In the genomic region with DNA sequence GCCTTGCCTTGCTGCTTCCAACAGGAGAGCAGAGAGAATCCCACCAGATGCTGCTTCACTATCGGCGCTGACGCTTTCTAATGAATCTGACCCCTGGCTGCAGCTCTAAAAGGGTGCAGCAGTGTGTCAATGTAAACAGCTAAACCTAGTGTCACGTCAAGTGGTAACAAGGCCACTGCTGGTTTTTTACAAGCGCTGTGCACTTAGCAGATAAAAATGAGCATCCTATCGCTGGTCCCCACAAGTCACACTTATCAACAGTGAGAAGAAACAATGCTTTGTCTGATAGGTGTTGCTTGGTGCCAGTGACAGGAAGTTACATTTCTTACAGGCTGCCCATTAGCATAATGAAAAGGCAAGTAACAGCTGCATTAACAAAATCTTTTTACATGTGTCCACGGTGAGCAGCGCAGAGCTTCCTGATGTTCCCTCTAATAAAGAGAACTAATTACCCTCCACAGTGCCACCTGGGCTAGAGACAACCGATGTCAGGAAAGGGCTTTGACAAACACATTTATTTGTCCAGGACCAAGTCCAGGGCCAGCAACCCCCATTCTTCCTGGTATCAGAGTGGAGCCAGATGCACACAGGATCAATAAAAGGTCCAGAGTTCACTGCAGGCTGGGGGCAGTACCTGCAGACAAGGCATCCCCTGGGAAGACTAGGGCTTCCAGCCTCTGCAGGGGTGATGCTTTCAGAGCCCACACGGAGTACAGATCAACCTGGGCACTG, we compare ENCODE assay signal across 1 cellular context.
TF ChIP-seq lines count a peak whose summit lies in the region.

No MANE protein-coding gene starts in this region.

TF ChIP-seq in HepG2, 621 proteins besides CTCF, POLR2A, EP300 and RAD21 (continued from another document and continues in another):
- TF ChIP-seq PRDM15 (CRISPR knock-in tag; IDR thresholded peaks at IDR 0.05) (peak; percentile 19; the same call in 1 of the 2 replicates), ZBTB1 (CRISPR knock-in tag; IDR thresholded peaks at IDR 0.05; ENCODE audit: borderline replicate concordance) (no peak), ERF (CRISPR knock-in tag; IDR thresholded peaks at IDR 0.05) (peak; percentile 89; the same call in 1 of the 2 replicates), SP1 (IDR thresholded peaks at IDR 0.05) (no peak), SP1 (CRISPR knock-in tag; IDR thresholded peaks at IDR 0.05) (0 out of 2 replicates have a peak, but pooled peaks have one; percentile 14), RFX3 (CRISPR knock-in tag; IDR thresholded peaks at IDR 0.05) (no peak; the same call in 1 of the 2 replicates), HDAC6 (IDR thresholded peaks at IDR 0.05; ENCODE audit: low read depth, low read length) (no peak), PHF21A (CRISPR knock-in tag; IDR thresholded peaks at IDR 0.05) (peak; percentile 98), ZNF17 (CRISPR knock-in tag; IDR thresholded peaks at IDR 0.05) (no peak), ZNF205 (CRISPR knock-in tag; IDR thresholded peaks at IDR 0.05) (peak; percentile 89; the same call in 1 of the 2 replicates), ZNF629 (CRISPR knock-in tag; conservative IDR thresholded peaks at IDR 0.05) (peak; percentile 74), HOXA9 (CRISPR knock-in tag; IDR thresholded peaks at IDR 0.05; ENCODE audit: borderline replicate concordance) (peak; percentile 63; the same call in 1 of the 2 replicates), ISL2 (CRISPR knock-in tag; IDR thresholded peaks at IDR 0.05) (peak; percentile 96), GMEB1 (CRISPR knock-in tag; IDR thresholded peaks at IDR 0.05; ENCODE audit: borderline replicate concordance) (peak; percentile 61; the same call in 1 of the 2 replicates), ZNF841 (CRISPR knock-in tag; IDR thresholded peaks at IDR 0.05; ENCODE audit: borderline replicate concordance) (no peak), THAP11 (CRISPR knock-in tag; IDR thresholded peaks at IDR 0.05) (peak; percentile 68; the same call in 1 of the 2 replicates), TOE1 (CRISPR knock-in tag; IDR thresholded peaks at IDR 0.05) (no peak), JUNB (CRISPR knock-in tag; IDR thresholded peaks at IDR 0.05; ENCODE audit: borderline replicate concordance) (peak; percentile 66; the same call in 1 of the 2 replicates), ZNF816 (CRISPR knock-in tag; IDR thresholded peaks at IDR 0.05; ENCODE audit: borderline replicate concordance) (peak; percentile 68; the same call in 1 of the 2 replicates), NFAT5 (CRISPR knock-in tag; IDR thresholded peaks at IDR 0.05) (no peak), ZNF431 (CRISPR knock-in tag; IDR thresholded peaks at IDR 0.05; ENCODE audit: borderline replicate concordance, low read depth) (peak; percentile 85; the same call in 1 of the 2 replicates), NFIB (CRISPR knock-in tag; IDR thresholded peaks at IDR 0.05; ENCODE audit: borderline replicate concordance) (no peak), ZBTB7B (CRISPR knock-in tag; IDR thresholded peaks at IDR 0.05) (peak; percentile 94), ZMYM4 (CRISPR knock-in tag; IDR thresholded peaks at IDR 0.05) (peak; percentile 96)
- TF ChIP-seq, protein P1, sequence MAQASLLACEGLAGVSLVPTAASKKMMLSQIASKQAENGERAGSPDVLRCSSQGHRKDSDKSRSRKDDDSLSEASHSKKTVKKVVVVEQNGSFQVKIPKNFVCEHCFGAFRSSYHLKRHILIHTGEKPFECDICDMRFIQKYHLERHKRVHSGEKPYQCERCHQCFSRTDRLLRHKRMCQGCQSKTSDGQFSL (CRISPR knock-in tag; IDR thresholded peaks at IDR 0.05), result no peak
- TF ChIP-seq, protein P2, sequence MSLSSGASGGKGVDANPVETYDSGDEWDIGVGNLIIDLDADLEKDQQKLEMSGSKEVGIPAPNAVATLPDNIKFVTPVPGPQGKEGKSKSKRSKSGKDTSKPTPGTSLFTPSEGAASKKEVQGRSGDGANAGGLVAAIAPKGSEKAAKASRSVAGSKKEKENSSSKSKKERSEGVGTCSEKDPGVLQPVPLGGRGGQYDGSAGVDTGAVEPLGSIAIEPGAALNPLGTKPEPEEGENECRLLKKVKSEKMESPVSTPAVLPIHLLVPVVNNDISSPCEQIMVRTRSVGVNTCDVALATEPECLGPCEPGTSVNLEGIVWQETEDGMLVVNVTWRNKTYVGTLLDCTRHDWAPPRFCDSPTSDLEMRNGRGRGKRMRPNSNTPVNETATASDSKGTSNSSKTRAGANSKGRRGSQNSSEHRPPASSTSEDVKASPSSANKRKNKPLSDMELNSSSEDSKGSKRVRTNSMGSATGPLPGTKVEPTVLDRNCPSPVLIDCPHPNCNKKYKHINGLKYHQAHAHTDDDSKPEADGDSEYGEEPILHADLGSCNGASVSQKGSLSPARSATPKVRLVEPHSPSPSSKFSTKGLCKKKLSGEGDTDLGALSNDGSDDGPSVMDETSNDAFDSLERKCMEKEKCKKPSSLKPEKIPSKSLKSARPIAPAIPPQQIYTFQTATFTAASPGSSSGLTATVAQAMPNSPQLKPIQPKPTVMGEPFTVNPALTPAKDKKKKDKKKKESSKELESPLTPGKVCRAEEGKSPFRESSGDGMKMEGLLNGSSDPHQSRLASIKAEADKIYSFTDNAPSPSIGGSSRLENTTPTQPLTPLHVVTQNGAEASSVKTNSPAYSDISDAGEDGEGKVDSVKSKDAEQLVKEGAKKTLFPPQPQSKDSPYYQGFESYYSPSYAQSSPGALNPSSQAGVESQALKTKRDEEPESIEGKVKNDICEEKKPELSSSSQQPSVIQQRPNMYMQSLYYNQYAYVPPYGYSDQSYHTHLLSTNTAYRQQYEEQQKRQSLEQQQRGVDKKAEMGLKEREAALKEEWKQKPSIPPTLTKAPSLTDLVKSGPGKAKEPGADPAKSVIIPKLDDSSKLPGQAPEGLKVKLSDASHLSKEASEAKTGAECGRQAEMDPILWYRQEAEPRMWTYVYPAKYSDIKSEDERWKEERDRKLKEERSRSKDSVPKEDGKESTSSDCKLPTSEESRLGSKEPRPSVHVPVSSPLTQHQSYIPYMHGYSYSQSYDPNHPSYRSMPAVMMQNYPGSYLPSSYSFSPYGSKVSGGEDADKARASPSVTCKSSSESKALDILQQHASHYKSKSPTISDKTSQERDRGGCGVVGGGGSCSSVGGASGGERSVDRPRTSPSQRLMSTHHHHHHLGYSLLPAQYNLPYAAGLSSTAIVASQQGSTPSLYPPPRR (CRISPR knock-in tag; IDR thresholded peaks at IDR 0.05; ENCODE audit: borderline replicate concordance), result peak; percentile 95
- TF ChIP-seq, protein P3, sequence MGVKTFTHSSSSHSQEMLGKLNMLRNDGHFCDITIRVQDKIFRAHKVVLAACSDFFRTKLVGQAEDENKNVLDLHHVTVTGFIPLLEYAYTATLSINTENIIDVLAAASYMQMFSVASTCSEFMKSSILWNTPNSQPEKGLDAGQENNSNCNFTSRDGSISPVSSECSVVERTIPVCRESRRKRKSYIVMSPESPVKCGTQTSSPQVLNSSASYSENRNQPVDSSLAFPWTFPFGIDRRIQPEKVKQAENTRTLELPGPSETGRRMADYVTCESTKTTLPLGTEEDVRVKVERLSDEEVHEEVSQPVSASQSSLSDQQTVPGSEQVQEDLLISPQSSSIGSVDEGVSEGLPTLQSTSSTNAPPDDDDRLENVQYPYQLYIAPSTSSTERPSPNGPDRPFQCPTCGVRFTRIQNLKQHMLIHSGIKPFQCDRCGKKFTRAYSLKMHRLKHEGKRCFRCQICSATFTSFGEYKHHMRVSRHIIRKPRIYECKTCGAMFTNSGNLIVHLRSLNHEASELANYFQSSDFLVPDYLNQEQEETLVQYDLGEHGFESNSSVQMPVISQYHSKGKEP (CRISPR knock-in tag; IDR thresholded peaks at IDR 0.05), result no peak
- TF ChIP-seq, protein P4, sequence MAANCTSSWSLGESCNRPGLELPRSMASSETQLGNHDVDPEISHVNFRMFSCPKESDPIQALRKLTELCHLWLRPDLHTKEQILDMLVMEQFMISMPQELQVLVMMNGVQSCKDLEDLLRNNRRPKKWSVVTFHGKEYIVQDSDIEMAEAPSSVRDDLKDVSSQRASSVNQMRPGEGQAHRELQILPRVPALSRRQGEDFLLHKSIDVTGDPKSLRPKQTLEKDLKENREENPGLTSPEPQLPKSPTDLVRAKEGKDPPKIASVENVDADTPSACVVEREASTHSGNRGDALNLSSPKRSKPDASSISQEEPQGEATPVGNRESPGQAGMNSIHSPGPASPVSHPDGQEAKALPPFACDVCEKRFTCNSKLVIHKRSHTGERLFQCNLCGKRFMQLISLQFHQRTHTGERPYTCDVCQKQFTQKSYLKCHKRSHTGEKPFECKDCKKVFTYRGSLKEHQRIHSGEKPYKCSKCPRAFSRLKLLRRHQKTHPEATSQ (CRISPR knock-in tag; IDR thresholded peaks at IDR 0.05; ENCODE audit: borderline replicate concordance), result peak; percentile 95; the same call in 1 of the 2 replicates
